ENCODE assay signal across 14 cellular contexts in genomic region chr3:143287403-143287802, GRCh38.
"Had no signal": no experiment of that assay in that cellular context is flagged by ENCODE, and none has a peak within 500 bp of the region (broad histone marks: within the 10 kb centered on the region; RNA-seq: fewer than 3 reads in every experiment).

No MANE protein-coding gene starts in this region.

- H3K9me3 ChIP-seq: heart right ventricle, ovary, tibial artery, uterus had no signal

- H3K27me3 ChIP-seq: heart right ventricle, ovary, tibial artery, uterus had no signal

- DNase-seq: activated CD8-positive, alpha-beta memory T cell treated with anti-CD3 and anti-CD28 coated beads, Interleukin-2, amount 50 U/mL, for 48 hours; activated CD8-positive, alpha-beta T cell treated with anti-CD3 and anti-CD28 coated beads, Interleukin-2, amount 10 ng/mL, durations not matched to agents 7 days and 5 days; activated naive CD4-positive, alpha-beta T cell treated with Interleukin-2 at 50 U/mL for 16 hours; cerebellar nuclear complex; endodermal cell; heart right ventricle; islet precursor cell; ovary; T-helper 9 cell; tibial artery; uterus had no signal

- H3K4me1 ChIP-seq: tibial artery, uterus had no signal

- H3K27ac ChIP-seq: heart right ventricle, ovary, skin epidermis, tibial artery, uterus, VCaP had no signal

- ATAC-seq: activated CD8-positive, alpha-beta T cell treated with anti-CD3 and anti-CD28 coated beads, Interleukin-2, amount 10 ng/mL, durations not matched to agents 7 days and 5 days; esophagus mucosa; heart right ventricle had no signal

- H3K4me3 ChIP-seq: heart right ventricle, ovary, skin epidermis, tibial artery, uterus had no signal
